ENCODE assay signal across 8 cellular contexts in genomic region chr7:65770473-65771163, GRCh38.
A peak's percentile ranks its signal among the peaks of the same experiment; 100 is the strongest.
DNase-seq lines count a peak whose midpoint lies in the region; ATAC-seq and TF ChIP-seq lines count a peak whose summit lies in the region.
"Not testable (repeated sequence)": the region's sequence is repeated elsewhere in the genome, so short reads cannot be mapped to it uniquely, and the experiment has no call there.

No MANE protein-coding gene starts in this region.

- H3K9me3 Mint-ChIP-seq in activated B cell treated with CpG ODN at 0.5 μM for 24 hours = not testable (repeated sequence)

- CTCF ChIA-PET in activated B cell treated with CpG ODN at 0.5 μM for 24 hours (lab: Charles Lee) = not testable (repeated sequence)

- H3K27ac Mint-ChIP-seq in activated B cell treated with CpG ODN at 0.5 μM for 24 hours = peak overlapping the region; percentile 91

- not testable (repeated sequence) for H3K36me3 Mint-ChIP-seq in activated B cell treated with CpG ODN at 0.5 μM for 24 hours (ENCODE audit: low read depth)

- intact Hi-C loops in activated B cell treated with CpG ODN at 0.5 μM for 24 hours (cut with micrococcal nuclease) = loop anchor here (1.0 to 5.0 kb wide), 5 partner anchors 19 to 1532 kb away; partner anchors contain the start of genes GUSB, TPST1 and VKORC1L1

- DNase-seq in AG20443 (ENCODE audit: low spot score) = peak; percentile 91
- DNase-seq in NCI-H2227 treated with DMSO at 0.1 percent for 48 hours (lab: John Stamatoyannopoulos, UW) = peak; percentile 89
- peak; percentile 94 for DNase-seq in activated B cell treated with CpG ODN at 0.5 μM for 24 hours
- DNase-seq in caudate nucleus (lab: John Stamatoyannopoulos, UW) = peak; percentile 43 to 97 (median 91)
- DNase-seq in iris pigment epithelial cell (ENCODE audit: low read depth) = peak; percentile 93
- peak; percentile 90 to 95 for DNase-seq in stimulated activated CD4-positive, alpha-beta T cell treated with anti-CD3 and anti-CD28 coated beads, Interleukin-12 subunit alpha, Interleukin-12 subunit beta, amount 100 ng/mL, for 24 hours (ENCODE audit: low read depth in 2 of 2)

- POLR2A ChIA-PET in activated B cell treated with CpG ODN at 0.5 μM for 24 hours (lab: Charles Lee) = interaction anchor here (0.6 to 1.4 kb wide), 7 partner anchors 20 to 1527 kb away, joined by 3 to 13 read pairs (median 4); no protein-coding TSS in a partner anchor

- H3K4me3 Mint-ChIP-seq in activated B cell treated with CpG ODN at 0.5 μM for 24 hours = peak overlapping the region; percentile 92

- ATAC-seq in GM19023 (IDR thresholded peaks at IDR 0.05; ENCODE audit: unreplicated experiment) (peak; percentile 98), HG03175 (IDR thresholded peaks at IDR 0.05; ENCODE audit: unreplicated experiment) (peak; percentile 99), activated B cell treated with CpG ODN at 0.5 μM for 24 hours (ENCODE audit: low read depth) (peak; percentile 95)

- TF ChIP-seq CTCF in activated B cell treated with CpG ODN at 0.5 μM for 24 hours (IDR thresholded peaks at IDR 0.05) = not testable (repeated sequence)

- peak overlapping the region; percentile 90 for H3K27ac ChIP-seq in caudate nucleus (ENCODE audit: low read depth, low read length)

- H3K27me3 Mint-ChIP-seq in activated B cell treated with CpG ODN at 0.5 μM for 24 hours = not testable (repeated sequence)

- H3K4me1 Mint-ChIP-seq in activated B cell treated with CpG ODN at 0.5 μM for 24 hours = peaks cover 11% of the 10 kb centered on the region

Comparison
In these comparisons a context has a peak if more than half of its experiments do, and no peak if none do; other contexts are left out.
1. Peak in every context shown above with its lines: DNase-seq, ATAC-seq and H3K27ac ChIP-seq.